35 cellular contexts compared by ENCODE assay signal in genomic region chr5:173641171-173641570, GRCh38.
"Had no signal": no experiment of that assay in that cellular context is flagged by ENCODE, and none has a peak within 500 bp of the region (broad histone marks: within the 10 kb centered on the region; RNA-seq: fewer than 3 reads in every experiment).

No MANE protein-coding gene starts in this region.

- FAIRE-seq: RCC 7860 had no signal

- H3K4me3 ChIP-seq: cardiac muscle cell, PC-9 had no signal

- H3K36me3 ChIP-seq: cardiac muscle cell had no signal

- H3K4me2 ChIP-seq: PC-9 had no signal

- DNase-seq: activated B cell treated with CpG ODN at 0.5 μM for 24 hours; activated CD4-positive, alpha-beta memory T cell treated with anti-CD3 and anti-CD28 coated beads for 36 hours; activated CD4-positive, alpha-beta T cell treated with anti-CD3 and anti-CD28 coated beads for 4 hours; activated CD4-positive, alpha-beta T cell treated with anti-CD3 and anti-CD28 coated beads, Interleukin-2, amount 50 U/mL, for 1 hour; activated CD4-positive, CD25-positive, alpha-beta regulatory T cell treated with anti-CD3 and anti-CD28 coated beads, Interleukin-2, amount 50 U/mL, for 72 hours; activated CD8-positive, alpha-beta memory T cell treated with anti-CD3 and anti-CD28 coated beads, Interleukin-2, amount 50 U/mL, for 4 hours; activated naive CD4-positive, alpha-beta T cell; activated naive CD4-positive, alpha-beta T cell treated with anti-CD3 and anti-CD28 coated beads, Interleukin-2, amount 50 U/mL, for 16 hours; activated naive CD8-positive, alpha-beta T cell treated with anti-CD3 and anti-CD28 coated beads for 36 hours; activated T-cell treated with anti-CD3 and anti-CD28 coated beads for 4 hours; activated T-cell treated with anti-CD3 and anti-CD28 coated beads, Interleukin-2, amount 50 U/mL, for 4 hours; amniotic stem cell; aorta; MM.1S; MV-4-11; NCI-H1092; NCI-H146; NCI-H187; NCI-H2029 treated with DMSO at 0.1 percent for 48 hours; NCI-H2107; NCI-H2171; NCI-H510A; NCI-H526; NCI-H748 treated with DMSO at 0.1 percent for 48 hours; NK-92 treated with Interleukin-12 subunit alpha and Interleukin-12 subunit beta, amount 100 ng/mL, for 24 hours; PC-9; Right ventricle myocardium superior; SW 1271; T-helper 1 cell; T-helper 2 cell; T-helper 9 cell had no signal

- H2AFZ ChIP-seq: PC-9 had no signal

- H3K27me3 ChIP-seq: cardiac muscle cell had no signal

- H3K27ac ChIP-seq: PC-9, RWPE1, VCaP had no signal

- ATAC-seq: activated T-cell treated with anti-CD3 and anti-CD28 coated beads, Interleukin-2, amount 50 U/mL, for 4 hours had no signal
